22 cellular contexts compared by ENCODE assay signal in the genomic region with DNA sequence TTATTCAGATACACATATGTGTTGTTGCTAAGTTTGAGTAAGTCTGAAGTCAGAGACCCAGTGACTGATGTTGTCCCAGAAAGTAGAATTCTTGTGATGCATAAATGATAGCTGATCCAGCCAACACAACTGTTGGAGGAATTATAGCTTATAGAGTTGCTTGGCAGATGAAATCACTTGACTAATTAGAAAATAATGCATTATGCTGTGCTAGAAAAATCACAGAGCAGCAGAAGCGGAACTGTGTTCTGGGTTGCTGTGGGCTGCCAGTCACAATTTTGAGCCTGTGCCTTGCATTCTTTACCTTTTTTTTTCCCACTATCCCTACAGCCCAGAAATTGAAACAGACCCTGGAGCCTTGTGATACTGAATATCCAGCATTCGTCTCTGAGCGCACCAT.
"Had no signal": no experiment of that assay in that cellular context is flagged by ENCODE, and none has a peak within 500 bp of the region (broad histone marks: within the 10 kb centered on the region; RNA-seq: fewer than 3 reads in every experiment).

No MANE protein-coding gene starts in this region.

- H3K27ac ChIP-seq: coronary artery, esophagus muscularis mucosa, gastroesophageal sphincter, heart right ventricle, prostate gland, right lobe of liver, testis, tibial artery had no signal

- H3K9me3 ChIP-seq: esophagus muscularis mucosa, gastroesophageal sphincter, heart right ventricle, prostate gland, right lobe of liver, testis, tibial artery had no signal

- DNase-seq: dermis blood vessel endothelial cell; effector memory CD4-positive, alpha-beta T cell; foreskin fibroblast; glutamatergic neuron; heart right ventricle; hypothalamus; immature natural killer cell; islet precursor cell; natural killer cell; right lobe of liver; stimulated activated CD4-positive, alpha-beta T cell treated with anti-CD3 and anti-CD28 coated beads, Interleukin-2, amount 100 ng/mL, for 24 hours; stimulated activated CD4-positive, alpha-beta T cell treated with anti-CD3 and anti-CD28 coated beads, Interleukin-4, amount 100 ng/mL, for 24 hours; stimulated activated naive CD8-positive, alpha-beta T cell treated with anti-CD3 and anti-CD28 coated beads, Interleukin-15, Interleukin-2, amounts not matched to agents 100 U/mL and 50 U/mL, for 24 hours; substantia nigra; testis; tibial artery had no signal

- H3K27me3 ChIP-seq: esophagus muscularis mucosa, gastroesophageal sphincter, heart right ventricle, right lobe of liver, testis, tibial artery had no signal

- H3K4me3 ChIP-seq: coronary artery, esophagus muscularis mucosa, gastroesophageal sphincter, heart right ventricle, lung, prostate gland, right lobe of liver, testis, tibial artery had no signal

- ATAC-seq: gastroesophageal sphincter; heart right ventricle; natural killer cell; right lobe of liver; stimulated activated memory B cell treated with anti-CD40 and anti-IgM and Interleukin-4, amounts not matched to agents 10 μg/mL and 1 μg/mL and 100 μg/mL, for 72 hours; stimulated activated naive CD8-positive, alpha-beta T cell treated with anti-CD3 and anti-CD28 coated beads, Interleukin-15, Interleukin-2, amounts not matched to agents 100 U/mL and 50 U/mL, for 24 hours had no signal

- H3K36me3 ChIP-seq: esophagus muscularis mucosa, heart right ventricle, prostate gland, right lobe of liver, tibial artery had no signal

- H3K4me1 ChIP-seq: esophagus muscularis mucosa, gastroesophageal sphincter, heart right ventricle, prostate gland, right lobe of liver, testis, tibial artery had no signal
